In genomic region chr3:158110658-158111018, GRCh38 we compare ENCODE assay signal across 8 cellular contexts. TPM values are rescaled to one million over a fixed set of nuclear protein-coding genes. Genes with fewer than 3 reads are reported as not detected.
DNase-seq lines count a peak whose midpoint lies in the region; ATAC-seq, FAIRE-seq and TF ChIP-seq lines count a peak whose summit lies in the region.

No MANE protein-coding gene starts in this region.

- CTCF ChIA-PET in CD4-positive, alpha-beta T cell (lab: Charles Lee): no interaction called here

- no peaks in the 10 kb centered on the region for H3K9me3 ChIP-seq in CD4-positive, alpha-beta T cell (ENCODE audit: control insufficient read depth, low read length)
- H3K9me3 ChIP-seq in astrocyte (ENCODE audit: insufficient read depth, low read depth, low read length) (no peaks in the 10 kb centered on the region), mesodermal cell (ENCODE audit: control insufficient read depth, low read length) (peaks cover 5% of the 10 kb centered on the region)

- peak overlapping the region; percentile 96 for H3K4me3 Mint-ChIP-seq in CD4-positive, alpha-beta T cell
- peak overlapping the region; percentile 96 for H3K4me3 Mint-ChIP-seq in astrocyte (ENCODE audit: unreplicated experiment)

- peaks cover 41% of the 10 kb centered on the region for H3K27me3 Mint-ChIP-seq in CD4-positive, alpha-beta T cell
- H3K27me3 Mint-ChIP-seq in astrocyte (ENCODE audit: low read depth, unreplicated experiment): peaks cover 29% of the 10 kb centered on the region

- intact Hi-C loops in CD4-positive, alpha-beta T cell (cut with DNase I, micrococcal nuclease): loop anchor here in 1 of 2 experiments (5.0 kb wide), 3 partner anchors 537 to 928 kb away; no protein-coding TSS in a partner anchor
- intact Hi-C loops in sciatic nerve (cut with DNase I): no loop called here

- peak overlapping the region; percentile 97 for H3K4me2 ChIP-seq in astrocyte (ENCODE audit: low read length)

- peaks cover 82% of the 10 kb centered on the region for H3K4me1 Mint-ChIP-seq in CD4-positive, alpha-beta T cell (ENCODE audit: low read depth)
- H3K4me1 Mint-ChIP-seq in astrocyte (ENCODE audit: low read depth, unreplicated experiment): peaks cover 10% of the 10 kb centered on the region

- H4K20me1 ChIP-seq in astrocyte (ENCODE audit: insufficient read depth, low read length): no peaks in the 10 kb centered on the region

- H3K4me3 ChIP-seq in astrocyte (ENCODE audit: insufficient read depth, low read depth, low read length) (peak overlapping the region; percentile 84), mesodermal cell (ENCODE audit: extremely low read depth, insufficient read depth, low read length, poor library complexity, severe bottlenecking) (peak overlapping the region; percentile 65)

- WGBS in mesodermal cell (ENCODE audit: insufficient coverage in 2 of 2), 2 experiments: no CpG with 5 or more reads among the region's 4 CpGs

- POLR2A ChIA-PET in CD4-positive, alpha-beta T cell (lab: Charles Lee): interaction anchor here (1.3 to 2.5 kb wide), 7 partner anchors 8 to 1556 kb away, joined by 3 to 10 read pairs (median 7); partner anchors contain the start of genes GFM1, MFSD1 and SSR3

- H3K36me3 ChIP-seq in astrocyte (ENCODE audit: insufficient read depth, low read length): no peaks in the 10 kb centered on the region
- H3K36me3 ChIP-seq in mesodermal cell (ENCODE audit: control insufficient read depth, insufficient read depth, low read length): no peaks in the 10 kb centered on the region

- peaks cover 26% of the 10 kb centered on the region for H3K79me2 ChIP-seq in astrocyte (ENCODE audit: insufficient read depth, low read length)

- peaks cover 39% of the 10 kb centered on the region for H3K27me3 ChIP-seq in CD4-positive, alpha-beta T cell (ENCODE audit: control insufficient read depth, insufficient read depth, low read length)
- H3K27me3 ChIP-seq in astrocyte (ENCODE audit: insufficient read depth, low read length): peaks cover 38% of the 10 kb centered on the region

- peaks cover 13% of the 10 kb centered on the region for H3K9me3 Mint-ChIP-seq in CD4-positive, alpha-beta T cell
- no peaks in the 10 kb centered on the region for H3K9me3 Mint-ChIP-seq in astrocyte (ENCODE audit: unreplicated experiment)

- H2AFZ ChIP-seq in astrocyte (ENCODE audit: low read depth, low read length): peak overlapping the region; percentile 95

- no peak for ATAC-seq in CD4-positive, alpha-beta T cell (ENCODE audit: poor library complexity)
- ATAC-seq in HG02610 (IDR thresholded peaks at IDR 0.05; ENCODE audit: unreplicated experiment) (peak; percentile 1), GM18505 (IDR thresholded peaks at IDR 0.05; ENCODE audit: unreplicated experiment) (no peak), GM21526 (IDR thresholded peaks at IDR 0.05; ENCODE audit: low FRiP score, unreplicated experiment) (no peak), sciatic nerve (no peak)

- peak overlapping the region; percentile 72 for H3K27ac Mint-ChIP-seq in CD4-positive, alpha-beta T cell
- H3K27ac Mint-ChIP-seq in astrocyte (ENCODE audit: unreplicated experiment): peak overlapping the region; percentile 91

- H3K4me1 ChIP-seq in astrocyte (ENCODE audit: insufficient read depth, low read length) (peaks cover 6% of the 10 kb centered on the region), mesodermal cell (ENCODE audit: control insufficient read depth, insufficient read depth, low read length, poor library complexity, severe bottlenecking) (peaks cover 3% of the 10 kb centered on the region)

- peaks cover 43% of the 10 kb centered on the region for H3K36me3 Mint-ChIP-seq in CD4-positive, alpha-beta T cell (ENCODE audit: low read depth)
- no peaks in the 10 kb centered on the region for H3K36me3 Mint-ChIP-seq in astrocyte (ENCODE audit: low read depth, unreplicated experiment)

- H3K27ac ChIP-seq in CD4-positive, alpha-beta T cell (ENCODE audit: low read depth, low read length): no peak overlapping the region
- peak overlapping the region; percentile 68 for H3K27ac ChIP-seq in astrocyte (ENCODE audit: low read depth, low read length)
- peak overlapping the region; percentile 69 for H3K27ac ChIP-seq in mesodermal cell (ENCODE audit: low read depth, low read length, severe bottlenecking)

- no peak for TF ChIP-seq POLR2A in GM18505 (IDR thresholded peaks at IDR 0.05; ENCODE audit: borderline replicate concordance, extremely low read depth, insufficient read depth, insufficient read length)

- no peak for DNase-seq in CD4-positive, alpha-beta T cell
- DNase-seq in astrocyte (ENCODE audit: low read depth): no peak
- DNase-seq in kidney glomerular epithelial cell (lab: John Stamatoyannopoulos, UW): no peak
- DNase-seq in sciatic nerve (ENCODE audit: low spot score): no peak

- no peak for TF ChIP-seq CTCF in CD4-positive, alpha-beta T cell (IDR thresholded peaks at IDR 0.05)
- no peak for TF ChIP-seq CTCF in astrocyte (IDR thresholded peaks at IDR 0.05; ENCODE audit: insufficient read depth, low read depth, low read length)

- H3K9ac ChIP-seq in astrocyte (ENCODE audit: low read length): peak overlapping the region; percentile 89

- FAIRE-seq in astrocyte (lab: Jason Lieb, UNC): no peak

RNA-seq across cellular contexts. Expression of gene RSRC1, which starts 0.7 kb away (rescaled TPM):
- total RNA-seq in CD4-positive, alpha-beta T cell: 10 to 100 TPM; 22.3 to 24.6 TPM
- total RNA-seq in astrocyte (22.9 and 28.5 TPM in 2 replicates), sciatic nerve (44.2 TPM)
- polyA plus RNA-seq in mesodermal cell (2013, experiment 1 of 2): 34.4 TPM
- polyA plus RNA-seq in mesodermal cell (2013, experiment 2 of 2): 33.9 TPM

RNA-seq across cellular contexts. Expression of gene SHOX2, which starts 4.4 kb away (rescaled TPM):
- total RNA-seq in CD4-positive, alpha-beta T cell: not detected
- total RNA-seq in astrocyte (0.25 and 0.34 TPM in 2 replicates), sciatic nerve (28.9 TPM)
- 0.29 TPM for polyA plus RNA-seq in mesodermal cell (2013, experiment 1 of 2)
- polyA plus RNA-seq in mesodermal cell (2013, experiment 2 of 2): 0.30 TPM

Comparison
In these comparisons a context has a peak if more than half of its experiments do, and no peak if none do; other contexts are left out.
1. RNA of gene SHOX2, which starts 4.4 kb away (total RNA-seq): 28.9 TPM in sciatic nerve (single experiment); 0.25 to 0.34 TPM in astrocyte and not detected in CD4-positive, alpha-beta T cell; every median in the first group is over 10 times any median in the second.